8 cellular contexts compared by ENCODE assay signal in genomic region chr11:124673333-124674167, GRCh38. TPM values are rescaled to one million over a fixed set of nuclear protein-coding genes. Genes with fewer than 3 reads are reported as not detected.
DNase-seq lines count a peak whose midpoint lies in the region; ATAC-seq and TF ChIP-seq lines count a peak whose summit lies in the region.

A gene with protein sequence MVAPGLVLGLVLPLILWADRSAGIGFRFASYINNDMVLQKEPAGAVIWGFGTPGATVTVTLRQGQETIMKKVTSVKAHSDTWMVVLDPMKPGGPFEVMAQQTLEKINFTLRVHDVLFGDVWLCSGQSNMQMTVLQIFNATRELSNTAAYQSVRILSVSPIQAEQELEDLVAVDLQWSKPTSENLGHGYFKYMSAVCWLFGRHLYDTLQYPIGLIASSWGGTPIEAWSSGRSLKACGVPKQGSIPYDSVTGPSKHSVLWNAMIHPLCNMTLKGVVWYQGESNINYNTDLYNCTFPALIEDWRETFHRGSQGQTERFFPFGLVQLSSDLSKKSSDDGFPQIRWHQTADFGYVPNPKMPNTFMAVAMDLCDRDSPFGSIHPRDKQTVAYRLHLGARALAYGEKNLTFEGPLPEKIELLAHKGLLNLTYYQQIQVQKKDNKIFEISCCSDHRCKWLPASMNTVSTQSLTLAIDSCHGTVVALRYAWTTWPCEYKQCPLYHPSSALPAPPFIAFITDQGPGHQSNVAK (minus strand): TSS chr11:124673739. CDS start chr11:124673708, 31 bp downstream.
SPA17 (plus strand) TSS chr11:124673904; CDS start chr11:124675265, 1,361 bp downstream.

- CTCF ChIA-PET in AG04450 (lab: Charles Lee), result interaction anchor here (0.6 to 8.7 kb wide), 8 partner anchors 29 to 403 kb away, joined by 3 to 164 read pairs (median 4); partner anchors contain the start of gene ROBO3

- 0 to 1% (median 1%) methylated on average over 49 to 58 of the region's 58 CpGs for WGBS in spleen, 5 donors

- intact Hi-C loops in spleen (cut with DNase I; ENCODE audit: low total_unique reads), result loop anchor here (5.0 kb wide), 1 partner anchor 89 kb away; the partner anchor contains the start of gene ESAM

- peak within 1 kb of the TSS; percentile 74 for H3K4me3 ChIP-seq in AG04450 (ENCODE audit: low read depth, low read length)
- H3K4me3 ChIP-seq in spleen, result peak within 1 kb of the TSS; percentile 55 to 79 (median 70)

- ATAC-seq in GM18870 (IDR thresholded peaks at IDR 0.05; ENCODE audit: unreplicated experiment), result peak; percentile 66
- peak; percentile 88 for ATAC-seq in HG03108 (IDR thresholded peaks at IDR 0.05; ENCODE audit: unreplicated experiment)
- ATAC-seq in activated CD4-positive, CD25-positive, alpha-beta regulatory T cell treated with anti-CD3 and anti-CD28 coated beads, Interleukin-2, amount 50 U/mL, for 24 hours, result peak; percentile 87 to 88

- peak within 1 kb of the TSS; percentile 69 for H3K27ac ChIP-seq in AG04450 (ENCODE audit: low read depth, low read length)
- H3K27ac ChIP-seq in spleen, result peak within 1 kb of the TSS; percentile 69 to 88 (median 82)

- peak; percentile 92 for DNase-seq in AG04450 (ENCODE audit: low read depth, low spot score)
- DNase-seq in NCI-H345 (lab: John Stamatoyannopoulos, UW), result peak; percentile 85
- DNase-seq in cerebellar cortex (ENCODE audit: low spot score), result peak; percentile 92
- DNase-seq in iris pigment epithelial cell (ENCODE audit: low read depth), result peak; percentile 97
- DNase-seq in spleen, result peak; percentile 96

- H3K9me3 ChIP-seq in AG04450 (ENCODE audit: control insufficient read depth, insufficient read depth, low read length) (no peaks in the 10 kb centered on the region), spleen (no peaks in the 10 kb centered on the region)

- H3K27me3 ChIP-seq in AG04450 (ENCODE audit: control insufficient read depth, insufficient read depth, low read length) (no peaks in the 10 kb centered on the region), spleen (replicated peaks in 1 of 7) (no peaks in the 10 kb centered on the region)

- TF ChIP-seq CTCF in AG04450 (IDR thresholded peaks at IDR 0.05; ENCODE audit: low read depth, low read length) (no peak), spleen (IDR thresholded peaks at IDR 0.05 in 8 of 11, conservative IDR thresholded peaks at IDR 0.05 in 3 of 11) (no peak)

- peak in 1 of 3 donors; percentile 10 for TF ChIP-seq POLR2A in spleen (IDR thresholded peaks at IDR 0.05)

- POLR2A ChIA-PET in AG04450 (lab: Yijun Ruan, JAX), result interaction anchor here (0.6 to 1.4 kb wide), 7 partner anchors 66 to 210 kb away, joined by 3 to 5 read pairs (median 3); partner anchors contain the start of gene NRGN

- peaks cover 9 to 73% (median 19%) of the 10 kb centered on the region in 6 donors for H3K4me1 ChIP-seq in spleen

- H3K36me3 ChIP-seq in spleen, result no peaks in the 10 kb centered on the region

RNA-seq across cellular contexts. Expression of the first gene that starts in this region (rescaled TPM):
- polyA plus RNA-seq in AG04450 (2011; rRNA removed) (33.5 and 37.9 TPM in 2 replicates), spleen (1 to 10 TPM; 4.7 to 6.5 (median 5.9) TPM)
- polyA minus RNA-seq in AG04450 (2011; rRNA and poly(A)+ RNA removed), result 10.6 and 11.8 TPM in 2 replicates
- 10 to 100 TPM in 6 of 7 donors, 1 to 10 TPM in 1; 8.9 to 15.3 (median 14.0) TPM for total RNA-seq in spleen

RNA-seq across cellular contexts. Expression of gene SPA17, which starts in this region (rescaled TPM):
- 6.5 and 8.4 TPM in 2 replicates for polyA plus RNA-seq in AG04450 (2011; rRNA removed)
- 3.8 and 4.7 TPM in 2 replicates for polyA minus RNA-seq in AG04450 (2011; rRNA and poly(A)+ RNA removed)
- 1 to 10 TPM in 5 of 7 donors, under 1 TPM in 2; 0.34 to 2.6 (median 1.6) TPM for total RNA-seq in spleen
- polyA plus RNA-seq in spleen, result 1 to 10 TPM; 2.6 to 4.8 (median 3.6) TPM

Comparison
In these comparisons a context has a peak if more than half of its experiments do, and no peak if none do; other contexts are left out.
1. Peak in every context shown above with its lines: DNase-seq, ATAC-seq, H3K4me3 ChIP-seq and H3K27ac ChIP-seq.